8 cellular contexts compared by ENCODE assay signal in genomic region chr1:185045793-185046441, GRCh38. TPM values are rescaled to one million over a fixed set of nuclear protein-coding genes. Genes with fewer than 3 reads are reported as not detected.
DNase-seq lines count a peak whose midpoint lies in the region; ATAC-seq, FAIRE-seq and TF ChIP-seq lines count a peak whose summit lies in the region.

No MANE protein-coding gene starts in this region.

- no peaks in the 10 kb centered on the region for H3K27me3 Mint-ChIP-seq in Calu3 (ENCODE audit: unreplicated experiment)
- H3K27me3 Mint-ChIP-seq in T-helper 17 cell = no peaks in the 10 kb centered on the region
- no peaks in the 10 kb centered on the region for H3K27me3 Mint-ChIP-seq in chondrocyte (ENCODE audit: low read depth)

- H3K36me3 Mint-ChIP-seq in Calu3 (ENCODE audit: insufficient read depth, unreplicated experiment) (peaks cover 25% of the 10 kb centered on the region), T-helper 17 cell (ENCODE audit: low read depth) (no peaks in the 10 kb centered on the region), chondrocyte (ENCODE audit: low read depth) (no peaks in the 10 kb centered on the region)

- intact Hi-C loops in Calu3 (cut with micrococcal nuclease; ENCODE audit: unreplicated experiment) = no loop called here

- ATAC-seq in GM21360 (IDR thresholded peaks at IDR 0.05; ENCODE audit: unreplicated experiment) = peak; percentile 41
- ATAC-seq in T-helper 17 cell = peak; percentile 20
- peak; percentile 62 for ATAC-seq in left lobe of liver
- no peak for ATAC-seq in GM18870 (IDR thresholded peaks at IDR 0.05; ENCODE audit: unreplicated experiment)

- H3K4me3 Mint-ChIP-seq in Calu3 (ENCODE audit: low read depth, unreplicated experiment) (peak overlapping the region; percentile 91), T-helper 17 cell (peak overlapping the region; percentile 96), chondrocyte (ENCODE audit: unreplicated experiment) (peak overlapping the region; percentile 90)

- H3K4me1 Mint-ChIP-seq in Calu3 (ENCODE audit: low read depth, unreplicated experiment) (peaks cover 20% of the 10 kb centered on the region), T-helper 17 cell (peaks cover 40% of the 10 kb centered on the region), chondrocyte (ENCODE audit: low read depth) (peaks cover 33% of the 10 kb centered on the region)

- DNase-seq in Calu3 = peak; percentile 40
- DNase-seq in HTR-8/SVneo (ENCODE audit: insufficient read length, low spot score) = peak; percentile 51
- DNase-seq in T-helper 17 cell = peak in 1 of 3 donors; percentile 12
- DNase-seq in chondrocyte (ENCODE audit: low spot score) = no peak
- peak; percentile 49 for DNase-seq in left lobe of liver (ENCODE audit: low spot score)
- peak in 2 of 3 experiments; percentile 2 to 26 for DNase-seq in stimulated activated CD4-positive, alpha-beta T cell treated with anti-CD3 and anti-CD28 coated beads, TNF-alpha, amount 100 ng/mL, for 24 hours (ENCODE audit: low read depth in 3 of 3)

- H3K9me3 ChIP-seq in T-helper 17 cell (ENCODE audit: control insufficient read depth, low read length, poor library complexity, severe bottlenecking) = no peaks in the 10 kb centered on the region

- BruUV-seq in Calu3 (replicated peaks; lab: Mats Ljungman, UMichigan) = no TSS peak

- CTCF ChIA-PET in Calu3 (lab: Charles Lee) = interaction anchor here (0.6 to 1.4 kb wide), 7 partner anchors 21 to 1405 kb away, joined by 3 to 5 read pairs (median 3); partner anchors contain the start of gene NIBAN1

- FAIRE-seq in HTR-8/SVneo (lab: Jason Lieb, UNC) = no peak

- H3K27ac Mint-ChIP-seq in Calu3 (ENCODE audit: unreplicated experiment) (peak overlapping the region; percentile 86), T-helper 17 cell (peak overlapping the region; percentile 91), chondrocyte (ENCODE audit: unreplicated experiment) (peak overlapping the region; percentile 79)

- H3K9me3 Mint-ChIP-seq in Calu3 (ENCODE audit: low read depth, unreplicated experiment) (no peaks in the 10 kb centered on the region), chondrocyte (ENCODE audit: low read depth) (no peaks in the 10 kb centered on the region)

- TF ChIP-seq CTCF in Calu3 (IDR thresholded peaks at IDR 0.05; ENCODE audit: unreplicated experiment) (no peak), chondrocyte (IDR thresholded peaks at IDR 0.05) (no peak)

RNA-seq across cellular contexts. Expression of gene RNF2, which starts 0.6 kb away (rescaled TPM):
- total RNA-seq in Calu3 (2022) = 19.3 and 23.3 TPM in 2 replicates
- 10 to 100 TPM; 16.6 to 18.4 TPM for total RNA-seq in T-helper 17 cell
- 22.4 to 25.1 TPM (median 23.2 TPM) in 3 replicates for total RNA-seq in chondrocyte
- 3.9 TPM for total RNA-seq in left lobe of liver
